ENCODE assay signal across 11 cellular contexts in the genomic region with DNA sequence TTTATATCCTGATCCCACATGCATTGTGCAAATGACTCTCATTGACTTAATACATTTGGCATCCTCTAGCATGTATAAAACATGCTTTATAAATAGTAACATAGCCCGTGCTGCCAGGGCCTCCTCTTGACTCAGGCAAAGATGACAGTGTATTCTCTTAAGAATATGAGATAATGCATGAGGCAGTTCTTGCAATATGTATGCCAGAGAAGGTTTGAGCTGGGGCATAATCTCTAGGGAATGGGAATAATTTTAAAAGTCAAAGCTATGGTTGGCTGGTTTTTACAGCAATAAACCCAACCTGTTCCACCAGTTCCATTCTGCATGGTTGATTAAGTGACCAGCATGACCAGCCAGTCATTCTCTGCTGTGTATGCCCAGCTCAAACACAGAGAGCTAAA.
DNase-seq lines count a peak whose midpoint lies in the region; ATAC-seq lines count a peak whose summit lies in the region.
"Had no signal": no experiment of that assay in that cellular context is flagged by ENCODE, and none has a peak within 500 bp of the region (broad histone marks: within the 10 kb centered on the region; RNA-seq: fewer than 3 reads in every experiment).

No MANE protein-coding gene starts in this region.

- no peak overlapping the region for H3K4me3 Mint-ChIP-seq in activated CD4-positive, alpha-beta T cell treated with anti-CD3 and anti-CD28 coated beads, Interleukin-2, amount 10 ng/mL, durations not matched to agents 24 days and 14 days

- ATAC-seq in GM19324 (IDR thresholded peaks at IDR 0.05; ENCODE audit: low FRiP score, unreplicated experiment), result no peak

- DNase-seq in DMS 273 (lab: John Stamatoyannopoulos, UW; ENCODE audit: unreplicated experiment) (peak; percentile 69), DMS 273 treated with DMSO at 0.1 percent for 48 hours (lab: John Stamatoyannopoulos, UW) (no peak), NCI-H510A treated with DMSO at 0.1 percent for 48 hours (lab: John Stamatoyannopoulos, UW) (peak; percentile 93), fibroblast of gingiva (ENCODE audit: low read depth) (peak; percentile 94), renal cortical epithelial cell (ENCODE audit: low read depth) (peak; percentile 82), NCI-H524 (lab: John Stamatoyannopoulos, UW) (no peak)
- DNase-seq in activated CD4-positive, alpha-beta T cell treated with anti-CD3 and anti-CD28 coated beads, Interleukin-2, amount 10 ng/mL, durations not matched to agents 24 days and 14 days, result no peak
- DNase-seq: activated CD4-positive, alpha-beta T cell treated with anti-CD3 and anti-CD28 coated beads for 48 hours; H7; islet precursor cell had no signal

- no peaks in the 10 kb centered on the region for H3K4me1 Mint-ChIP-seq in activated CD4-positive, alpha-beta T cell treated with anti-CD3 and anti-CD28 coated beads, Interleukin-2, amount 10 ng/mL, durations not matched to agents 24 days and 14 days

- H3K27me3 Mint-ChIP-seq in activated CD4-positive, alpha-beta T cell treated with anti-CD3 and anti-CD28 coated beads, Interleukin-2, amount 10 ng/mL, durations not matched to agents 24 days and 14 days, result peaks cover 5% of the 10 kb centered on the region

- no peak overlapping the region for H3K27ac Mint-ChIP-seq in activated CD4-positive, alpha-beta T cell treated with anti-CD3 and anti-CD28 coated beads, Interleukin-2, amount 10 ng/mL, durations not matched to agents 24 days and 14 days

- H3K9me3 Mint-ChIP-seq in activated CD4-positive, alpha-beta T cell treated with anti-CD3 and anti-CD28 coated beads, Interleukin-2, amount 10 ng/mL, durations not matched to agents 24 days and 14 days, result no peaks in the 10 kb centered on the region

- no peaks in the 10 kb centered on the region for H3K36me3 Mint-ChIP-seq in activated CD4-positive, alpha-beta T cell treated with anti-CD3 and anti-CD28 coated beads, Interleukin-2, amount 10 ng/mL, durations not matched to agents 24 days and 14 days (ENCODE audit: low read depth)

- intact Hi-C loops in activated CD4-positive, alpha-beta T cell treated with anti-CD3 and anti-CD28 coated beads, Interleukin-2, amount 10 ng/mL, durations not matched to agents 24 days and 14 days (cut with micrococcal nuclease), result no loop called here

Comparison
In these comparisons a context has a peak if more than half of its experiments do, and no peak if none do; other contexts are left out.
1. DNase-seq: peak in DMS 273 (single experiment), NCI-H510A treated with DMSO at 0.1 percent for 48 hours (single experiment), fibroblast of gingiva (single experiment) and renal cortical epithelial cell (single experiment); none in DMS 273 treated with DMSO at 0.1 percent for 48 hours (single experiment), activated CD4-positive, alpha-beta T cell treated with anti-CD3 and anti-CD28 coated beads, Interleukin-2, amount 10 ng/mL, durations not matched to agents 24 days and 14 days (single experiment) and NCI-H524 (0 of 2).